Comparison of ENCODE assay signal across 2 cellular contexts in genomic region chr7:96479015-96479645, GRCh38.
A peak's percentile ranks its signal among the peaks of the same experiment; 100 is the strongest.
TF ChIP-seq lines count a peak whose summit lies in the region.

No MANE protein-coding gene starts in this region.

TF ChIP-seq in SK-N-SH, 30 proteins besides CTCF, POLR2A, EP300 and RAD21 (continued from another document):
- peak; percentile 26; the same call in 1 of the 2 replicates for TF ChIP-seq REST (IDR thresholded peaks at IDR 0.05; ENCODE audit: low read depth, low read length)
- TF ChIP-seq FOXM1 (IDR thresholded peaks at IDR 0.05; ENCODE audit: low read depth), result no peak

TF ChIP-seq in SK-N-SH treated with all-trans-retinoic acid at 6 μM for 48 hours, 23 proteins besides CTCF, POLR2A, EP300 and RAD21 (continued from another document):
- TF ChIP-seq CREB5 (CRISPR knock-in tag; IDR thresholded peaks at IDR 0.05; ENCODE audit: low read depth) (no peak), TCF4 (CRISPR knock-in tag; IDR thresholded peaks at IDR 0.05; ENCODE audit: borderline replicate concordance) (no peak), ISL1 (CRISPR knock-in tag; IDR thresholded peaks at IDR 0.05) (no peak), TOX (CRISPR knock-in tag; IDR thresholded peaks at IDR 0.05; ENCODE audit: borderline replicate concordance) (no peak), TSHZ2 (CRISPR knock-in tag; IDR thresholded peaks at IDR 0.05) (no peak), SNAI2 (CRISPR knock-in tag; IDR thresholded peaks at IDR 0.05) (no peak), BACH2 (CRISPR knock-in tag; IDR thresholded peaks at IDR 0.05; ENCODE audit: borderline replicate concordance) (no peak), PPARA (CRISPR knock-in tag; IDR thresholded peaks at IDR 0.05; ENCODE audit: borderline replicate concordance) (no peak), POU6F1 (CRISPR knock-in tag; IDR thresholded peaks at IDR 0.05; ENCODE audit: borderline replicate concordance, low read depth) (no peak)
